Comparison of ENCODE assay signal across 1 cellular context in the genomic region with DNA sequence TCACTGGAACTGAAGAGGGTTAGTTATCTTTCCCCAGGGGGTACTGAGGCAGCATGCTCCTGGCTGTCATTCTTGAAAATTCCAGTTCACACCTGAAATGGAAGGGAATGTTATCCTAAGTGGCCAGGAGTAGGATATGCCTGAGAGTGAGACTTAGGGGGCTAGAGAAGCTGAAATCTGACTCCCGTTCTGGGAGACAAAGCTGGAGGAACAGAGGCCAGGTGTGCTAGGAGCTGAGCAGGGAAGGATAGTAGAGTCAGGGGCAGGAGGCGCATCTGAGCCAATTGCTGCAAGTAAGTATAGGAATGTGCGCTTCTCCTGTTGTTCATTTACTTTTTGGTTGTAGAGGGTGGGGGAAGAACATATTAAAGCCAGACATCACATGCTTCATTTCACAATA.
TF ChIP-seq lines count a peak whose summit lies in the region.

No MANE protein-coding gene starts in this region.

TF ChIP-seq in GM23338, 12 proteins besides CTCF, POLR2A, EP300 and RAD21:
- TF ChIP-seq EZH2 (IDR thresholded peaks at IDR 0.05; ENCODE audit: low read depth, unreplicated experiment) (no peak), POLR2AphosphoS5 (IDR thresholded peaks at IDR 0.05; ENCODE audit: low read depth) (no peak), ZNF331 (CRISPR knock-in tag; IDR thresholded peaks at IDR 0.05; ENCODE audit: low read depth) (no peak), ZNF462 (CRISPR knock-in tag; IDR thresholded peaks at IDR 0.05) (no peak), NANOG (IDR thresholded peaks at IDR 0.05; ENCODE audit: borderline replicate concordance) (no peak), JUNB (IDR thresholded peaks at IDR 0.05; ENCODE audit: unreplicated experiment) (no peak), STAT1 (IDR thresholded peaks at IDR 0.05; ENCODE audit: unreplicated experiment) (no peak), ZNF114 (CRISPR knock-in tag; IDR thresholded peaks at IDR 0.05) (no peak), CREB1 (CRISPR knock-in tag; IDR thresholded peaks at IDR 0.05; ENCODE audit: low read depth) (no peak), EZH2phosphoT487 (IDR thresholded peaks at IDR 0.05; ENCODE audit: unreplicated experiment) (no peak)
- TF ChIP-seq, protein P1, sequence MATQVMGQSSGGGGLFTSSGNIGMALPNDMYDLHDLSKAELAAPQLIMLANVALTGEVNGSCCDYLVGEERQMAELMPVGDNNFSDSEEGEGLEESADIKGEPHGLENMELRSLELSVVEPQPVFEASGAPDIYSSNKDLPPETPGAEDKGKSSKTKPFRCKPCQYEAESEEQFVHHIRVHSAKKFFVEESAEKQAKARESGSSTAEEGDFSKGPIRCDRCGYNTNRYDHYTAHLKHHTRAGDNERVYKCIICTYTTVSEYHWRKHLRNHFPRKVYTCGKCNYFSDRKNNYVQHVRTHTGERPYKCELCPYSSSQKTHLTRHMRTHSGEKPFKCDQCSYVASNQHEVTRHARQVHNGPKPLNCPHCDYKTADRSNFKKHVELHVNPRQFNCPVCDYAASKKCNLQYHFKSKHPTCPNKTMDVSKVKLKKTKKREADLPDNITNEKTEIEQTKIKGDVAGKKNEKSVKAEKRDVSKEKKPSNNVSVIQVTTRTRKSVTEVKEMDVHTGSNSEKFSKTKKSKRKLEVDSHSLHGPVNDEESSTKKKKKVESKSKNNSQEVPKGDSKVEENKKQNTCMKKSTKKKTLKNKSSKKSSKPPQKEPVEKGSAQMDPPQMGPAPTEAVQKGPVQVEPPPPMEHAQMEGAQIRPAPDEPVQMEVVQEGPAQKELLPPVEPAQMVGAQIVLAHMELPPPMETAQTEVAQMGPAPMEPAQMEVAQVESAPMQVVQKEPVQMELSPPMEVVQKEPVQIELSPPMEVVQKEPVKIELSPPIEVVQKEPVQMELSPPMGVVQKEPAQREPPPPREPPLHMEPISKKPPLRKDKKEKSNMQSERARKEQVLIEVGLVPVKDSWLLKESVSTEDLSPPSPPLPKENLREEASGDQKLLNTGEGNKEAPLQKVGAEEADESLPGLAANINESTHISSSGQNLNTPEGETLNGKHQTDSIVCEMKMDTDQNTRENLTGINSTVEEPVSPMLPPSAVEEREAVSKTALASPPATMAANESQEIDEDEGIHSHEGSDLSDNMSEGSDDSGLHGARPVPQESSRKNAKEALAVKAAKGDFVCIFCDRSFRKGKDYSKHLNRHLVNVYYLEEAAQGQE (IDR thresholded peaks at IDR 0.05; ENCODE audit: unreplicated experiment): no peak
- TF ChIP-seq, protein P2, sequence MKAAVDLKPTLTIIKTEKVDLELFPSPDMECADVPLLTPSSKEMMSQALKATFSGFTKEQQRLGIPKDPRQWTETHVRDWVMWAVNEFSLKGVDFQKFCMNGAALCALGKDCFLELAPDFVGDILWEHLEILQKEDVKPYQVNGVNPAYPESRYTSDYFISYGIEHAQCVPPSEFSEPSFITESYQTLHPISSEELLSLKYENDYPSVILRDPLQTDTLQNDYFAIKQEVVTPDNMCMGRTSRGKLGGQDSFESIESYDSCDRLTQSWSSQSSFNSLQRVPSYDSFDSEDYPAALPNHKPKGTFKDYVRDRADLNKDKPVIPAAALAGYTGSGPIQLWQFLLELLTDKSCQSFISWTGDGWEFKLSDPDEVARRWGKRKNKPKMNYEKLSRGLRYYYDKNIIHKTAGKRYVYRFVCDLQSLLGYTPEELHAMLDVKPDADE (IDR thresholded peaks at IDR 0.05): no peak
TF ChIP-seq in GM23338: peak in this region for 0.
